In genomic region chr12:21946983-21947382, GRCh38 we compare ENCODE assay signal across 25 cellular contexts. TPM values are rescaled to one million over a fixed set of nuclear protein-coding genes. Genes with fewer than 3 reads are reported as not detected.
DNase-seq lines count a peak whose midpoint lies in the region; ATAC-seq, FAIRE-seq and TF ChIP-seq lines count a peak whose summit lies in the region.
"Had no signal": no experiment of that assay in that cellular context is flagged by ENCODE, and none has a peak within 500 bp of the region (broad histone marks: within the 10 kb centered on the region; RNA-seq: fewer than 3 reads in every experiment).

No MANE protein-coding gene starts in this region.

- ATAC-seq in K562 = no peak
- ATAC-seq: A549 had no signal

- DNase-seq in Caki2 (ENCODE audit: low read depth) (peak; percentile 4), K562 (ENCODE audit: extremely low read depth in 1 of 4, low spot score in 3 of 4) (no peak), tibial artery (no peak), mesendoderm (no peak), HK-2 (ENCODE audit: unreplicated experiment) (no peak)
- DNase-seq: 8988T; ACHN; AML-193; BE2C; Calu3; CD4-positive, alpha-beta T cell; CD8-positive, alpha-beta memory T cell; DMS53; DMS79 treated with DMSO at 0.1 percent for 48 hours; GF-D8; H7; HCEC 1CT had no signal

- H2BK120ac ChIP-seq in mesendoderm (ENCODE audit: low read depth, low read length) = no peak overlapping the region

- H3K23ac ChIP-seq in mesendoderm (ENCODE audit: low read length) = no peak overlapping the region

- H2AFZ ChIP-seq in K562 (ENCODE audit: low read depth, low read length) = no peak overlapping the region

- CTCF ChIA-PET in HEK293 (lab: Yijun Ruan, JAX) (no interaction called here), K562 (lab: Yijun Ruan, JAX; ENCODE audit: low intra/inter-chr PET ratio) (no interaction called here)

- no peak for TF ChIP-seq RAD21 in K562 (CRISPR knock-in tag; conservative IDR thresholded peaks at IDR 0.05 in 1 of 2, IDR thresholded peaks at IDR 0.05 in 1 of 2)

- no peaks in the 10 kb centered on the region for H3K9me1 ChIP-seq in K562 (ENCODE audit: control insufficient read depth, insufficient read depth, low read length)

- H4K8ac ChIP-seq in mesendoderm (ENCODE audit: low read depth, low read length) = no peak overlapping the region

- H3K4me1 ChIP-seq in HEK293 (ENCODE audit: control insufficient read depth, insufficient read depth, low read length) = no peaks in the 10 kb centered on the region; the same call in 1 of the 2 replicates
- H3K4me1 ChIP-seq in K562 (replicated peaks in 1 of 2; ENCODE audit: control insufficient read depth in 2 of 2, insufficient read depth in 2 of 2, low read length in 2 of 2) = peaks cover 0 to 4% of the 10 kb centered on the region in 2 experiments; a peak in 2 of 5 replicates
- peaks cover 0 to 4% (median 0%) of the 10 kb centered on the region in 4 donors for H3K4me1 ChIP-seq in tibial artery
- H3K4me1 ChIP-seq in mesendoderm (ENCODE audit: control insufficient read depth, low read depth, low read length) = no peaks in the 10 kb centered on the region
- H3K4me1 ChIP-seq: A549; BE2C; BLaER1 treated with 17β-estradiol and CSF1 and Interleukin-3, amounts not matched to agents 10 nM and 100 nM had no signal

- no peak overlapping the region for H3K4ac ChIP-seq in mesendoderm (ENCODE audit: low read depth, low read length)

- no peak for TF ChIP-seq CTCF in HEK293 (tag by site-specific recombination; IDR thresholded peaks at IDR 0.05)
- no peak for TF ChIP-seq CTCF in K562 (IDR thresholded peaks at IDR 0.05 in 2 of 3, conservative IDR thresholded peaks at IDR 0.05 in 1 of 3; ENCODE audit: insufficient read depth in 2 of 3, low read depth in 1 of 3, low read length in 3 of 3)
- no peak for TF ChIP-seq CTCF in tibial artery (IDR thresholded peaks at IDR 0.05)

- H2AK5ac ChIP-seq in mesendoderm (ENCODE audit: low read length) = no peak overlapping the region

- H3K4me2 ChIP-seq in K562 (ENCODE audit: insufficient read depth, low read length) = no peak overlapping the region
- H3K4me2 ChIP-seq in mesendoderm (ENCODE audit: low read length) = no peak overlapping the region
- H3K4me2 ChIP-seq: A549; BLaER1 treated with 17β-estradiol and CSF1 and Interleukin-3, amounts not matched to agents 10 nM and 100 nM had no signal

- intact Hi-C loops in K562 (cut with micrococcal nuclease) (no loop called here), tibial artery (cut with DNase I; ENCODE audit: low total_unique reads) (no loop called here)

- H2BK5ac ChIP-seq in mesendoderm (ENCODE audit: low read length) = no peak overlapping the region

- H3K9ac ChIP-seq in K562 (ENCODE audit: insufficient read depth in 1 of 2, low read depth in 2 of 2, low read length in 2 of 2) (no peak overlapping the region), mesendoderm (ENCODE audit: low read length) (no peak overlapping the region)
- H3K9ac ChIP-seq: BLaER1 treated with 17β-estradiol and CSF1 and Interleukin-3, amounts not matched to agents 10 nM and 100 nM had no signal

- no peak overlapping the region for H4K5ac ChIP-seq in mesendoderm (ENCODE audit: low read length)

- in situ Hi-C loops in Caki2 (cut with HindIII; ENCODE audit: low pct_unique_long_range_greater_than_20kb, low sequenced_read_pairs) = no loop called here
- in situ Hi-C loops in K562 (cut with MboI) = no loop called here

- POLR2A ChIA-PET in HEK293 (lab: Yijun Ruan, JAX) (no interaction called here), K562 (lab: Yijun Ruan, JAX) (no interaction called here)

- H3K9me3 ChIP-seq in HEK293 (ENCODE audit: control insufficient read depth, insufficient read depth, low read depth, low read length) (no peaks in the 10 kb centered on the region; the same call in 1 of the 2 replicates), K562 (replicated peaks; ENCODE audit: control insufficient read depth, insufficient read depth, low read depth, low read length) (no peaks in the 10 kb centered on the region), tibial artery (peaks cover 0 to 21% (median 14%) of the 10 kb centered on the region in 3 donors)
- H3K9me3 ChIP-seq: BE2C had no signal

- no peak for TF ChIP-seq POLR2A in K562 (conservative IDR thresholded peaks at IDR 0.05)

- no peaks in the 10 kb centered on the region for H3K79me1 ChIP-seq in mesendoderm (ENCODE audit: low read length)

- no peak overlapping the region for H3K56ac ChIP-seq in mesendoderm (ENCODE audit: low read length)

- no peak overlapping the region for H3K4me3 ChIP-seq in HEK293 (ENCODE audit: low read depth, low read length)
- no peak overlapping the region for H3K4me3 ChIP-seq in K562
- no peak overlapping the region for H3K4me3 ChIP-seq in tibial artery
- no peak overlapping the region for H3K4me3 ChIP-seq in mesendoderm (ENCODE audit: low read length)
- H3K4me3 ChIP-seq: A549; BLaER1 treated with 17β-estradiol and CSF1 and Interleukin-3, amounts not matched to agents 10 nM and 100 nM had no signal

- no peaks in the 10 kb centered on the region for H4K20me1 ChIP-seq in K562 (replicated peaks; ENCODE audit: control insufficient read depth, insufficient read depth, low read length)
- H4K20me1 ChIP-seq: BLaER1 treated with 17β-estradiol and CSF1 and Interleukin-3, amounts not matched to agents 10 nM and 100 nM had no signal

- H3K36me3 ChIP-seq in HEK293 (ENCODE audit: control insufficient read depth in 2 of 2, insufficient read depth in 1 of 2, low read length in 2 of 2) = no peaks in the 10 kb centered on the region
- no peaks in the 10 kb centered on the region for H3K36me3 ChIP-seq in K562 (ENCODE audit: control insufficient read depth, insufficient read depth, low read length)
- H3K36me3 ChIP-seq in tibial artery = no peaks in the 10 kb centered on the region
- no peaks in the 10 kb centered on the region for H3K36me3 ChIP-seq in mesendoderm (ENCODE audit: control insufficient read depth, insufficient read depth, low read length)
- H3K36me3 ChIP-seq: BE2C; BLaER1 treated with 17β-estradiol and CSF1 and Interleukin-3, amounts not matched to agents 10 nM and 100 nM had no signal

- no TSS peak for BruUV-seq in K562 (replicated peaks; lab: Mats Ljungman, UMichigan)

- H3K27me3 ChIP-seq in K562 (ENCODE audit: control insufficient read depth in 2 of 2, insufficient read depth in 2 of 2, low read length in 2 of 2) (0 out of 5 replicates have a peak, but pooled peaks cover 0 to 5% of the 10 kb centered on the region in 2 experiments), tibial artery (no peaks in the 10 kb centered on the region), mesendoderm (ENCODE audit: insufficient read depth, low read length, poor library complexity) (no peaks in the 10 kb centered on the region)
- H3K27me3 ChIP-seq: BE2C; BLaER1 treated with 17β-estradiol and CSF1 and Interleukin-3, amounts not matched to agents 10 nM and 100 nM had no signal

- FAIRE-seq in K562 (lab: Jason Lieb, UNC) = no peak
- FAIRE-seq: A549, GM12891, GM18507, H1 had no signal

- H3K79me2 ChIP-seq in K562 (ENCODE audit: control insufficient read depth, insufficient read depth, low read length) = no peaks in the 10 kb centered on the region
- no peaks in the 10 kb centered on the region for H3K79me2 ChIP-seq in mesendoderm (ENCODE audit: control insufficient read depth, insufficient read depth, low read length)

- TF ChIP-seq EP300 in K562 (IDR thresholded peaks at IDR 0.05; ENCODE audit: low read length) = no peak

- no peak overlapping the region for H2BK15ac ChIP-seq in mesendoderm (replicated peaks; ENCODE audit: low read depth)

- H3K27ac ChIP-seq in HEK293 (ENCODE audit: extremely low read depth, low read depth, low read length) (no peak overlapping the region), K562 (ENCODE audit: extremely low read depth, low read depth, low read length) (no peak overlapping the region), tibial artery (no peak overlapping the region), mesendoderm (ENCODE audit: low read depth, low read length) (no peak overlapping the region)
- H3K27ac ChIP-seq: A549; BLaER1 treated with 17β-estradiol and CSF1 and Interleukin-3, amounts not matched to agents 10 nM and 100 nM had no signal

- H3K18ac ChIP-seq in mesendoderm (ENCODE audit: low read length) = no peak overlapping the region

TF ChIP-seq in HEK293, 187 proteins besides CTCF, POLR2A, EP300 and RAD21:
- TF ChIP-seq ZNF311 (tag by site-specific recombination; IDR thresholded peaks at IDR 0.05; ENCODE audit: borderline replicate concordance) (no peak), SETDB1 (IDR thresholded peaks at IDR 0.05; ENCODE audit: insufficient read length, low read length) (peak; percentile 82)
TF ChIP-seq in HEK293: peak in this region for 1.

TF ChIP-seq in K562, 482 proteins besides CTCF, POLR2A, EP300 and RAD21 (continues in another document):
- TF ChIP-seq TOE1 (IDR thresholded peaks at IDR 0.05; ENCODE audit: borderline replicate concordance) = no peak
- no peak for TF ChIP-seq TOE1 (CRISPR knock-in tag; IDR thresholded peaks at IDR 0.05; ENCODE audit: borderline replicate concordance, low read depth)

RNA-seq across cellular contexts. Expression of gene ABCC9, which starts 5.8 kb away (rescaled TPM):
- 0.51 TPM in 1 of 2 replicates, not detected in the other for total RNA-seq in Caki2 (2014; rRNA removed; shearing (Covaris generic); ENCODE audit: low replicate concordance)
- 2.3 and 3.5 TPM in 2 replicates for total RNA-seq in K562 (2011; cell fraction: chromatin; rRNA removed; ENCODE audit: low replicate concordance)
- 1.1 and 1.3 TPM in 2 replicates for total RNA-seq in K562 (2011; cell fraction: nucleolus; rRNA removed)
- 1.9 and 2.9 TPM in 2 replicates for total RNA-seq in K562 (2011; cell fraction: nucleoplasm; rRNA removed)
- total RNA-seq in K562 (2014; rRNA removed) (0.05 and 0.16 TPM in 2 replicates), K562 (2014; rRNA removed; fragmentation: Illumina TruSeq; extraction: Trizol) (0.32 and 0.40 TPM in 2 replicates), K562 (2015; rRNA removed; fragmentation: Illumina TruSeq; extraction: Trizol) (0.15 and 0.18 TPM in 2 replicates), K562 (2021) (0.11 and 0.40 TPM in 2 replicates)
- polyA plus RNA-seq in K562 (2011; rRNA removed) (0.07 and 0.22 TPM in 2 replicates), K562 (2014; fragmentation: Illumina TruSeq; extraction: Trizol) (0.10 and 0.25 TPM in 2 replicates), K562 (2014; fragmentation: Nextera tagmentation; extraction: Ambion mirVana) (under 1 TPM; 0.10 to 0.13 TPM), K562 (2014; rRNA removed) (0.24 and 0.49 TPM in 2 replicates)
- polyA plus RNA-seq in K562 (2011; cell fraction: cytosol; rRNA removed) = 0.06 and 0.07 TPM in 2 replicates
- 0.22 and 0.23 TPM in 2 replicates for polyA plus RNA-seq in K562 (2011; cell fraction: nucleus; rRNA removed)
- polyA plus RNA-seq in K562 (2012) = 0.25 and 0.28 TPM in 2 replicates
- 0.78 and 0.91 TPM in 2 replicates for polyA minus RNA-seq in K562 (2011; rRNA and poly(A)+ RNA removed)
- polyA minus RNA-seq in K562 (2011; cell fraction: cytosol; rRNA and poly(A)+ RNA removed) = 0.19 TPM in 1 of 2 replicates, not detected in the other
- 0.13 and 0.33 TPM in 2 replicates for polyA minus RNA-seq in K562 (2011; cell fraction: nucleus; rRNA and poly(A)+ RNA removed)
- polyA plus RNA-seq in mesendoderm (2013, experiment 1 of 2) = 0.20 TPM
- 0.14 TPM for polyA plus RNA-seq in mesendoderm (2013, experiment 2 of 2)
- total RNA-seq: Calu3; CD4-positive, alpha-beta T cell; CD8-positive, alpha-beta memory T cell; G401; H1; H7 had no signal
- polyA plus RNA-seq: CD14-positive monocyte; CD8-positive, alpha-beta memory T cell had no signal
